Comparison of ENCODE assay signal across 8 cellular contexts in the genomic region with DNA sequence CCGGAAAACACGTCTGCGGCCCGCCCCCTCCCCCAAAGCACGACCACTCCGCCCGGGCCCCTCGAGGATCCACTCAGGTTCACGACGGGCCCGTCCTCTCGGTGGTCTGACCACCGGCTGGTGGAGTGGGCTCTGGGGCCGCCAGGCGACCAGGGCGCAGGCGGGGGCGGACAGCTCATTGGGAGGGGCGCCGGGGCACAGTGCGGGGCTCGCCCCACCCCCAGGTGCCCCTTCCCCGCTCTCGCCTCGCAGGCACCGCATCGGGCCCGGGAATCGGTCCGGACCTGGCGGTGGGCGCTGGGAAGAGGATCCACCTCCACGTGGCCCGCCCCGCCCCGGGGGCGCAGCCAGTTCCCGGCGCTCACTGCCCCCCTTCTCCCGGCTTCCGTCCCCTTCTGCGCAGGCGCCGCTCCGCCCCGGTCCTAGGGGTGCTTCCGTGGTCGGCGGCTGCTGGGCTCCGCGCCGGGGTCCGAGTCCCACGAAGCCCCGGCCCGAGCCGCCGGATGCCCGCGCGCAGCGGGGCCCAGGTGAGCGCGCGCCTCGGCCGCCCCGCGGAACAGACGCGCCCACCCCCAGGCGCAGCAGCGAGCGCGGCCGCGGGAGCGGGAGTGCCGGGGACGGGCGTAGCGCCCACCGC. TPM values are rescaled to one million over a fixed set of nuclear protein-coding genes. Genes with fewer than 3 reads are reported as not detected.
A peak's percentile ranks its signal among the peaks of the same experiment; 100 is the strongest.
DNase-seq lines count a peak whose midpoint lies in the region; FAIRE-seq and TF ChIP-seq lines count a peak whose summit lies in the region.

TSS of gene MPG (plus strand) at position 419 of the 637 bp plus-strand sequence. CDS start at position 504, 85 bp downstream.

- H2AFZ ChIP-seq in astrocyte (ENCODE audit: low read depth, low read length) (peak within 1 kb of the TSS; percentile 43), hepatocyte (peak within 1 kb of the TSS; percentile 90)

- DNase-seq in GM03348 (ENCODE audit: low spot score): peak; percentile 99
- DNase-seq in HAP-1 (ENCODE audit: low spot score in 2 of 2): peak; percentile 72 to 91
- peak; percentile 80 for DNase-seq in NB4 (ENCODE audit: low read depth)
- DNase-seq in T-helper 9 cell: peak; percentile 75
- peak; percentile 42 for DNase-seq in astrocyte (ENCODE audit: low read depth)
- DNase-seq in hepatocyte (ENCODE audit: low spot score): peak; percentile 93
- DNase-seq in retinal pigment epithelial cell (ENCODE audit: low read depth): no peak
- DNase-seq in middle frontal gyrus (ENCODE audit: extremely low spot score, low spot score): no peak

- no peaks in the 10 kb centered on the region for H3K9me3 Mint-ChIP-seq in astrocyte (ENCODE audit: unreplicated experiment)

- H3K27me3 ChIP-seq in HAP-1 (ENCODE audit: low read depth): no peaks in the 10 kb centered on the region
- no peaks in the 10 kb centered on the region for H3K27me3 ChIP-seq in astrocyte (ENCODE audit: insufficient read depth, low read length)
- no peaks in the 10 kb centered on the region for H3K27me3 ChIP-seq in hepatocyte

- H3K27ac ChIP-seq in astrocyte (ENCODE audit: low read depth, low read length) (peak within 1 kb of the TSS; percentile 70), hepatocyte (peak within 1 kb of the TSS; percentile 95)

- H3K9ac ChIP-seq in astrocyte (ENCODE audit: low read length): peak within 1 kb of the TSS; percentile 89

- H3K4me3 ChIP-seq in HAP-1 (peak within 1 kb of the TSS; percentile 42), NB4 (ENCODE audit: low read depth, low read length) (peak within 1 kb of the TSS; percentile 64), astrocyte (ENCODE audit: insufficient read depth, low read depth, low read length) (peak within 1 kb of the TSS; percentile 69), hepatocyte (peak within 1 kb of the TSS; percentile 75), retinal pigment epithelial cell (ENCODE audit: low read length) (peak within 1 kb of the TSS; percentile 57)

- H3K27ac Mint-ChIP-seq in astrocyte (ENCODE audit: unreplicated experiment): peak within 1 kb of the TSS; percentile 26

- no peaks in the 10 kb centered on the region for H3K9me2 ChIP-seq in hepatocyte (replicated peaks; ENCODE audit: insufficient read depth)

- H4K20me1 ChIP-seq in astrocyte (ENCODE audit: insufficient read depth, low read length) (peaks cover 17% of the 10 kb centered on the region), hepatocyte (ENCODE audit: insufficient read depth, poor library complexity, severe bottlenecking) (no peaks in the 10 kb centered on the region)

- no peak for TF ChIP-seq CTCF in NB4 (IDR thresholded peaks at IDR 0.05; ENCODE audit: low read depth, low read length)
- no peak for TF ChIP-seq CTCF in astrocyte (IDR thresholded peaks at IDR 0.05; ENCODE audit: insufficient read depth, low read depth, low read length)
- TF ChIP-seq CTCF in hepatocyte (IDR thresholded peaks at IDR 0.05; ENCODE audit: poor library complexity): no peak
- no peak for TF ChIP-seq CTCF in retinal pigment epithelial cell (conservative IDR thresholded peaks at IDR 0.05; ENCODE audit: low read depth, low read length)

- peaks cover 5% of the 10 kb centered on the region for H3K36me3 Mint-ChIP-seq in astrocyte (ENCODE audit: low read depth, unreplicated experiment)

- no peak for FAIRE-seq in astrocyte (lab: Jason Lieb, UNC)

- peak; percentile 60 for TF ChIP-seq POLR2A in NB4 (IDR thresholded peaks at IDR 0.05; ENCODE audit: extremely low read depth, insufficient read length)

- WGBS in hepatocyte (ENCODE audit: low lambda C conversion rate, missing lambda C conversion rate): 2% methylated on average over 24 of the region's 83 CpGs

- no peaks in the 10 kb centered on the region for H3K27me3 Mint-ChIP-seq in astrocyte (ENCODE audit: low read depth, unreplicated experiment)

- peak within 1 kb of the TSS; percentile 93 for H3K4me3 Mint-ChIP-seq in astrocyte (ENCODE audit: unreplicated experiment)

- H3K9me3 ChIP-seq in HAP-1 (no peaks in the 10 kb centered on the region), astrocyte (ENCODE audit: insufficient read depth, low read depth, low read length) (no peaks in the 10 kb centered on the region), hepatocyte (ENCODE audit: low read depth) (no peaks in the 10 kb centered on the region)

- peaks cover 35% of the 10 kb centered on the region for H3K4me1 Mint-ChIP-seq in astrocyte (ENCODE audit: low read depth, unreplicated experiment)

- H3K79me2 ChIP-seq in astrocyte (ENCODE audit: insufficient read depth, low read length): peaks cover 13% of the 10 kb centered on the region
- H3K79me2 ChIP-seq in hepatocyte: peaks cover 7% of the 10 kb centered on the region

- H3K36me3 ChIP-seq in HAP-1 (replicated peaks) (peaks cover 12% of the 10 kb centered on the region), astrocyte (ENCODE audit: insufficient read depth, low read length) (peaks cover 2% of the 10 kb centered on the region), hepatocyte (replicated peaks; ENCODE audit: insufficient read depth, low read depth) (no peaks in the 10 kb centered on the region)

- in situ Hi-C loops in HAP-1 (cut with MboI; ENCODE audit: low sequenced_read_pairs): no loop called here

- H3K4me1 ChIP-seq in HAP-1 (peaks cover 15% of the 10 kb centered on the region), astrocyte (ENCODE audit: insufficient read depth, low read length) (peaks cover 52% of the 10 kb centered on the region), hepatocyte (ENCODE audit: insufficient read depth) (peaks cover 49% of the 10 kb centered on the region)

- H3K4me2 ChIP-seq in astrocyte (ENCODE audit: low read length): peak within 1 kb of the TSS; percentile 98
- H3K4me2 ChIP-seq in hepatocyte: peak within 1 kb of the TSS; percentile 100

RNA-seq across cellular contexts. Expression of gene MPG, which starts in this region (rescaled TPM):
- total RNA-seq in astrocyte (56.5 and 62.7 TPM in 2 replicates), hepatocyte (67.4 and 85.7 TPM in 2 replicates)
- 83.9 and 121 TPM in 2 replicates for polyA plus RNA-seq in hepatocyte

Comparison
In these comparisons a context has a peak if more than half of its experiments do, and no peak if none do; other contexts are left out.
1. DNase-seq: peak in GM03348 (single experiment), HAP-1 (2 of 2), NB4 (single experiment), T-helper 9 cell (single experiment), astrocyte (single experiment) and hepatocyte (single experiment); none in retinal pigment epithelial cell (single experiment) and middle frontal gyrus (single experiment).
2. Peak in every context shown above with its lines, with median percentiles within 50 percentile points of each other: H3K4me3 ChIP-seq.